Comparison of ENCODE assay signal across 1 cellular context in genomic region chr4:110904435-110905050, GRCh38.
TF ChIP-seq lines count a peak whose summit lies in the region.

No MANE protein-coding gene starts in this region.

TF ChIP-seq in HEK293, 187 proteins besides CTCF, POLR2A, EP300 and RAD21 (continued from another document):
- TF ChIP-seq ZBTB6 (tag by site-specific recombination; IDR thresholded peaks at IDR 0.05), result peak; percentile 28; the same call in 1 of the 2 replicates
- TF ChIP-seq ZNF664 (tag by site-specific recombination; IDR thresholded peaks at IDR 0.05), result peak; percentile 96
